1 cellular context compared by ENCODE assay signal in genomic region chr5:31104775-31105174, GRCh38.
TF ChIP-seq lines count a peak whose summit lies in the region.

No MANE protein-coding gene starts in this region.

TF ChIP-seq in HepG2, 621 proteins besides CTCF, POLR2A, EP300 and RAD21 (continued from another document):
- TF ChIP-seq ZHX1 (CRISPR knock-in tag; IDR thresholded peaks at IDR 0.05; ENCODE audit: low read depth) (no peak), ZSCAN9 (CRISPR knock-in tag; IDR thresholded peaks at IDR 0.05; ENCODE audit: borderline replicate concordance) (no peak), ZNF180 (CRISPR knock-in tag; IDR thresholded peaks at IDR 0.05; ENCODE audit: borderline replicate concordance, low read depth) (no peak), ZNF691 (CRISPR knock-in tag; IDR thresholded peaks at IDR 0.05; ENCODE audit: borderline replicate concordance, low read depth) (no peak), ZNF121 (CRISPR knock-in tag; IDR thresholded peaks at IDR 0.05) (no peak), SNAPC2 (CRISPR knock-in tag; IDR thresholded peaks at IDR 0.05) (no peak), RBAK (CRISPR knock-in tag; IDR thresholded peaks at IDR 0.05) (no peak), MAFF (IDR thresholded peaks at IDR 0.05; ENCODE audit: low read depth, low read length) (peak; percentile 47; the same call in 1 of the 2 replicates), CENPT (CRISPR knock-in tag; IDR thresholded peaks at IDR 0.05; ENCODE audit: low read depth) (no peak), MAFK (conservative IDR thresholded peaks at IDR 0.05 in 1 of 2, IDR thresholded peaks at IDR 0.05 in 1 of 2; ENCODE audit: low read length in 2 of 2) (peak; percentile 31 to 57; a peak in 2 of 4 replicates), ZNF337 (CRISPR knock-in tag; IDR thresholded peaks at IDR 0.05; ENCODE audit: borderline replicate concordance, low read depth) (no peak)
